Comparison of ENCODE assay signal across 9 cellular contexts in the genomic region with DNA sequence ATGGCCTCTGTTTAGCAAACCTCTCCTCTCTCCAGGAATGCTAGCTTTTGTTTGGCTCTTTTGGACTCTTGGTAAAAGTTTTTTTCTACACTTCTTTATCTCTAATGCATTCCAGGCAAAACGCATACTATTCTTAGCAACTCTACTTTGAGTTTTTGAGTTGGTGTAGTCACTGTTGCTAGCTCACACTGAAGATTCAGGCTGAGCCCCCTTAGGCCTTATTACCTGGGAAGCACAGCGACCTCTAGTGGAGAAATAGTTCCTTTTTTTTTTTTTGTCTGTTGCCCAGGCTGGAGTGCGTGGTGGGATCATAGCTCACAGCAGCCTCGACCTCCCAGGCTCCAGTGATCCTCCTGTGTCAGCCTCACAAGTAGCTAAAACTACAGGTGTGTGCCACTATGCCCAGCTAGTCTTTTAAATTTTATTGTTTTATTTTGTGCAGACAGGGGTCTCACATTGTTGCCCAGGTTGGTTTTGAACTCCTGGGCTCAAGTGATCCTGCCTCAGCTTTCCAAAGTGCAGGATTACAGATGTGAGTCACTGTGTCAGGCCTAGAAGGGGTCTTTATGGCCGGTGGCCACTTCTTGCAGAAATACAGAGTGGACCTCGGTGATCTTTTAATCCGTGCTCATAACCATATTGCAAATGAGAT.
DNase-seq lines count a peak whose midpoint lies in the region; ATAC-seq lines count a peak whose summit lies in the region.
"Had no signal": no experiment of that assay in that cellular context is flagged by ENCODE, and none has a peak within 500 bp of the region (broad histone marks: within the 10 kb centered on the region; RNA-seq: fewer than 3 reads in every experiment).

No MANE protein-coding gene starts in this region.

- H2AK5ac ChIP-seq in mesendoderm (ENCODE audit: low read length) = no peak overlapping the region

- no peak overlapping the region for H3K23ac ChIP-seq in mesendoderm (ENCODE audit: low read length)

- H2BK120ac ChIP-seq in mesendoderm (ENCODE audit: low read depth, low read length) = no peak overlapping the region

- no peak overlapping the region for H3K9ac ChIP-seq in mesendoderm (ENCODE audit: low read length)
- H3K9ac ChIP-seq: BLaER1 had no signal

- no peak overlapping the region for H3K18ac ChIP-seq in mesendoderm (ENCODE audit: low read length)

- H3K27me3 ChIP-seq in mesendoderm (ENCODE audit: insufficient read depth, low read length, poor library complexity) = no peaks in the 10 kb centered on the region
- H3K27me3 ChIP-seq: BLaER1 had no signal

- no peak overlapping the region for H3K4me3 ChIP-seq in mesendoderm (ENCODE audit: low read length)
- H3K4me3 ChIP-seq: BLaER1 had no signal

- H3K4me1 ChIP-seq in mesendoderm (ENCODE audit: control insufficient read depth, low read depth, low read length) = peaks cover 1% of the 10 kb centered on the region
- H3K4me1 ChIP-seq: BLaER1 had no signal

- H3K79me1 ChIP-seq in mesendoderm (ENCODE audit: low read length) = no peaks in the 10 kb centered on the region

- no peak overlapping the region for H2BK15ac ChIP-seq in mesendoderm (replicated peaks; ENCODE audit: low read depth)

- H3K27ac ChIP-seq in mesendoderm (ENCODE audit: low read depth, low read length) = no peak overlapping the region
- H3K27ac ChIP-seq: BLaER1 had no signal

- H2BK5ac ChIP-seq in mesendoderm (ENCODE audit: low read length) = no peak overlapping the region

- H3K56ac ChIP-seq in mesendoderm (ENCODE audit: low read length) = no peak overlapping the region

- no CpG with 5 or more reads among the region's 7 CpGs for WGBS in mesendoderm (ENCODE audit: extremely low coverage, insufficient coverage, low lambda C conversion rate)

- no peak overlapping the region for H3K4me2 ChIP-seq in mesendoderm (ENCODE audit: low read length)
- H3K4me2 ChIP-seq: BLaER1 had no signal

- H3K79me2 ChIP-seq in mesendoderm (ENCODE audit: control insufficient read depth, insufficient read depth, low read length) = no peaks in the 10 kb centered on the region

- no peak overlapping the region for H3K4ac ChIP-seq in mesendoderm (ENCODE audit: low read depth, low read length)

- H4K5ac ChIP-seq in mesendoderm (ENCODE audit: low read length) = no peak overlapping the region

- H4K8ac ChIP-seq in mesendoderm (ENCODE audit: low read depth, low read length) = no peak overlapping the region

- peak; percentile 82 for ATAC-seq in HG02885 (IDR thresholded peaks at IDR 0.05; ENCODE audit: poor library complexity, unreplicated experiment)
- ATAC-seq in HG03565 (IDR thresholded peaks at IDR 0.05; ENCODE audit: unreplicated experiment) = no peak

- DNase-seq in NCI-H1436 (lab: John Stamatoyannopoulos, UW) (peak; percentile 56), NCI-H1436 treated with DMSO at 0.1 percent for 48 hours (lab: John Stamatoyannopoulos, UW) (no peak), NCI-H748 (lab: John Stamatoyannopoulos, UW; ENCODE audit: unreplicated experiment) (peak; percentile 60), dedifferentiated amniotic fluid mesenchymal stem cell (ENCODE audit: extremely low spot score) (peak; percentile 35), mesendoderm (peak; percentile 83), germinal center (ENCODE audit: low spot score) (no peak)

- no peaks in the 10 kb centered on the region for H3K36me3 ChIP-seq in mesendoderm (ENCODE audit: control insufficient read depth, insufficient read depth, low read length)
- H3K36me3 ChIP-seq: BLaER1 had no signal

Comparison
In these comparisons a context has a peak if more than half of its experiments do, and no peak if none do; other contexts are left out.
1. DNase-seq: peak in NCI-H1436 (single experiment), NCI-H748 (single experiment), dedifferentiated amniotic fluid mesenchymal stem cell (single experiment) and mesendoderm (single experiment); none in NCI-H1436 treated with DMSO at 0.1 percent for 48 hours (single experiment) and germinal center (single experiment).